In the genomic region with DNA sequence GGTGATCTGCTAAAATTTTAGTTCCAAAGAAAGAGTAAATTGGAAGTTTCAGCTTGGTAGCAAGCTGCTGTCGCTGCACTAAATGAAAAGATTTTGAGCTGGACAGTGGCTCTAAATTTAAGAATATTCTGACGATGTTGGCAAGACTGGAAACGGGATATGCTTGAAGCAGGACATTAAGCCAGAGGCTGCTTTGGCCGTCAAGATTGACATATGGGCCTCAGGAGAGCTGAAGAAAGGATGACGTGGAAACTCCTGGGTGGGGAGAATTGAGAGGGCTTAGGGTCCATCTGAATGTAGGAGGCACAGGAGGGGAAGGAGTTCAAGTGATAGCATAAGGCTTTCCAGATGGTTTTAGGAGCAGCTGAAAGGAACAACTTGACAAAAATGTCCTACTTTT, we compare ENCODE assay signal across 17 cellular contexts.
DNase-seq lines count a peak whose midpoint lies in the region; ATAC-seq, FAIRE-seq and TF ChIP-seq lines count a peak whose summit lies in the region.
"Had no signal": no experiment of that assay in that cellular context is flagged by ENCODE, and none has a peak within 500 bp of the region (broad histone marks: within the 10 kb centered on the region; RNA-seq: fewer than 3 reads in every experiment).

No MANE protein-coding gene starts in this region.

- H3K27me3 Mint-ChIP-seq in chondrocyte (ENCODE audit: low read depth): no peaks in the 10 kb centered on the region

- H3K27me3 ChIP-seq in mesenchymal stem cell (ENCODE audit: control insufficient read depth in 1 of 2, insufficient read depth in 1 of 2, low read length in 2 of 2) (no peaks in the 10 kb centered on the region), upper lobe of right lung (no peaks in the 10 kb centered on the region)

- FAIRE-seq in RCC 7860 (lab: Jason Lieb, UNC): no peak
- FAIRE-seq: D721Med, G401.6, GM12892 had no signal

- no peaks in the 10 kb centered on the region for H3K9me3 Mint-ChIP-seq in chondrocyte (ENCODE audit: low read depth)
- H3K9me3 Mint-ChIP-seq: CD8-positive, alpha-beta T cell; GM23338 had no signal

- no peak overlapping the region for H2BK120ac ChIP-seq in mesenchymal stem cell (ENCODE audit: low read depth, low read length)

- no peak overlapping the region for H2BK5ac ChIP-seq in mesenchymal stem cell (ENCODE audit: low read depth, low read length, poor library complexity, severe bottlenecking)

- no peak overlapping the region for H3K9ac ChIP-seq in SK-N-MC (ENCODE audit: insufficient read length)
- no peak overlapping the region for H3K9ac ChIP-seq in mesenchymal stem cell (ENCODE audit: low read length)

- H3K9me3 ChIP-seq in SK-N-MC (ENCODE audit: low read depth, low read length): no peaks in the 10 kb centered on the region
- no peaks in the 10 kb centered on the region for H3K9me3 ChIP-seq in mesenchymal stem cell (ENCODE audit: control insufficient read depth, low read length)
- no peaks in the 10 kb centered on the region for H3K9me3 ChIP-seq in upper lobe of right lung

- no peak overlapping the region for H2BK15ac ChIP-seq in mesenchymal stem cell (ENCODE audit: low read depth, poor library complexity, severe bottlenecking)

- no peak overlapping the region for H2BK12ac ChIP-seq in mesenchymal stem cell (ENCODE audit: low read length in 2 of 2)

- H3K36me3 ChIP-seq in SK-N-MC (ENCODE audit: insufficient read depth, low read length) (peaks cover 83% of the 10 kb centered on the region), mesenchymal stem cell (ENCODE audit: control insufficient read depth in 1 of 2, insufficient read depth in 2 of 2, low read depth in 1 of 2, low read length in 2 of 2) (peaks cover 0 to 48% of the 10 kb centered on the region in 2 experiments), upper lobe of right lung (no peaks in the 10 kb centered on the region)

- no peak overlapping the region for H4K91ac ChIP-seq in mesenchymal stem cell (ENCODE audit: low read length)

- H3K4me1 ChIP-seq in mesenchymal stem cell (ENCODE audit: control insufficient read depth, insufficient read depth, low read depth, low read length): no peaks in the 10 kb centered on the region
- no peaks in the 10 kb centered on the region for H3K4me1 ChIP-seq in upper lobe of right lung

- peak overlapping the region; percentile 70 for H2AK5ac ChIP-seq in mesenchymal stem cell (ENCODE audit: low read length, severe bottlenecking)

- H3K23ac ChIP-seq in mesenchymal stem cell (ENCODE audit: low read length in 2 of 2): no peak overlapping the region

- TF ChIP-seq CTCF in chondrocyte (IDR thresholded peaks at IDR 0.05): no peak
- no peak for TF ChIP-seq CTCF in upper lobe of right lung (IDR thresholded peaks at IDR 0.05)

- peak overlapping the region; percentile 46 to 49 for H3K18ac ChIP-seq in mesenchymal stem cell (ENCODE audit: low read depth in 1 of 2, low read length in 2 of 2)

- no peaks in the 10 kb centered on the region for H3K79me1 ChIP-seq in mesenchymal stem cell (replicated peaks; ENCODE audit: low read length, poor library complexity, severe bottlenecking)

- H3K36me3 Mint-ChIP-seq in chondrocyte (ENCODE audit: low read depth): peaks cover 22% of the 10 kb centered on the region
- H3K36me3 Mint-ChIP-seq: CD14-positive monocyte; CD8-positive, alpha-beta T cell had no signal

- no peak overlapping the region for H4K8ac ChIP-seq in mesenchymal stem cell (ENCODE audit: low read length)

- no peak overlapping the region for H3K4ac ChIP-seq in mesenchymal stem cell (ENCODE audit: low read depth in 1 of 2, low read length in 2 of 2)

- H3K4me3 ChIP-seq in SK-N-MC (no peak overlapping the region), mesenchymal stem cell (ENCODE audit: insufficient read depth in 1 of 2, low read depth in 1 of 2, low read length in 2 of 2) (no peak overlapping the region), upper lobe of right lung (no peak overlapping the region)
- H3K4me3 ChIP-seq: GM23338 had no signal

- peak overlapping the region; percentile 27 for H3K27ac Mint-ChIP-seq in chondrocyte (ENCODE audit: unreplicated experiment)
- H3K27ac Mint-ChIP-seq: CD14-positive monocyte; CD8-positive, alpha-beta T cell; GM23338 had no signal

- WGBS in mesenchymal stem cell: 85% methylated on average over 5 of the region's 5 CpGs

- no peak overlapping the region for H3K4me2 ChIP-seq in mesenchymal stem cell (ENCODE audit: low read length, poor library complexity, severe bottlenecking)
- H3K4me2 ChIP-seq: GM23338 had no signal

- no peak for DNase-seq in SK-N-MC (ENCODE audit: low read depth, low spot score)
- DNase-seq in chondrocyte (ENCODE audit: low spot score): no peak
- no peak for DNase-seq in mesenchymal stem cell
- DNase-seq in upper lobe of right lung: no peak
- DNase-seq in RCC 7860 (ENCODE audit: low spot score): no peak
- DNase-seq: CD8-positive, alpha-beta T cell; COR-L47; DMS153; DMS79 treated with DMSO at 0.1 percent for 48 hours; EL; H7 had no signal

- ATAC-seq in upper lobe of right lung: no peak
- no peak for ATAC-seq in HG02623 (IDR thresholded peaks at IDR 0.05; ENCODE audit: unreplicated experiment)
- ATAC-seq: CD8-positive, alpha-beta T cell; GM23338 had no signal

- intact Hi-C loops in upper lobe of right lung (cut with DNase I): no loop called here

- H3K27ac ChIP-seq in SK-N-MC (peak overlapping the region; percentile 54), mesenchymal stem cell (ENCODE audit: low read length, poor library complexity, severe bottlenecking) (no peak overlapping the region), upper lobe of right lung (no peak overlapping the region)

- H2AFZ ChIP-seq in mesenchymal stem cell (ENCODE audit: low read depth, low read length): no peak overlapping the region
- H2AFZ ChIP-seq: GM23338 had no signal

- no peak overlapping the region for H3K4me3 Mint-ChIP-seq in chondrocyte (ENCODE audit: unreplicated experiment)
- H3K4me3 Mint-ChIP-seq: CD14-positive monocyte; CD8-positive, alpha-beta T cell; GM23338 had no signal

- H3K4me1 Mint-ChIP-seq in chondrocyte (ENCODE audit: low read depth): peaks cover 37% of the 10 kb centered on the region
- H3K4me1 Mint-ChIP-seq: CD14-positive monocyte, GM23338 had no signal

- H3K14ac ChIP-seq in mesenchymal stem cell (ENCODE audit: low read length in 2 of 2): no peak overlapping the region
